ENCODE assay signal across 8 cellular contexts in genomic region chr1:25774921-25775774, GRCh38.
A peak's percentile ranks its signal among the peaks of the same experiment; 100 is the strongest.
DNase-seq lines count a peak whose midpoint lies in the region; ATAC-seq lines count a peak whose summit lies in the region.

No MANE protein-coding gene starts in this region.

- DNase-seq in DMS153 treated with DMSO at 0.1 percent for 48 hours (lab: John Stamatoyannopoulos, UW; ENCODE audit: unreplicated experiment) (peak; percentile 29), DMS153 (lab: John Stamatoyannopoulos, UW) (no peak)
- peak; percentile 81 for DNase-seq in activated CD4-positive, alpha-beta T cell treated with anti-CD3 and anti-CD28 coated beads for 1 hour
- peak; percentile 62 for DNase-seq in effector CD8-positive, alpha-beta T cell (lab: John Stamatoyannopoulos, UW)
- peak; percentile 60 to 70 for DNase-seq in stimulated activated CD8-positive, alpha-beta memory T cell treated with anti-CD3 and anti-CD28 coated beads, Interleukin-2, amount 100 ng/mL, for 1 hour (ENCODE audit: low read depth in 2 of 2)

- ATAC-seq in HG02973 (IDR thresholded peaks at IDR 0.05; ENCODE audit: unreplicated experiment) (no peak), GM21717 (IDR thresholded peaks at IDR 0.05; ENCODE audit: unreplicated experiment) (no peak), HG03135 (IDR thresholded peaks at IDR 0.05; ENCODE audit: unreplicated experiment) (no peak)
